Comparison of ENCODE assay signal across 21 cellular contexts in the genomic region with DNA sequence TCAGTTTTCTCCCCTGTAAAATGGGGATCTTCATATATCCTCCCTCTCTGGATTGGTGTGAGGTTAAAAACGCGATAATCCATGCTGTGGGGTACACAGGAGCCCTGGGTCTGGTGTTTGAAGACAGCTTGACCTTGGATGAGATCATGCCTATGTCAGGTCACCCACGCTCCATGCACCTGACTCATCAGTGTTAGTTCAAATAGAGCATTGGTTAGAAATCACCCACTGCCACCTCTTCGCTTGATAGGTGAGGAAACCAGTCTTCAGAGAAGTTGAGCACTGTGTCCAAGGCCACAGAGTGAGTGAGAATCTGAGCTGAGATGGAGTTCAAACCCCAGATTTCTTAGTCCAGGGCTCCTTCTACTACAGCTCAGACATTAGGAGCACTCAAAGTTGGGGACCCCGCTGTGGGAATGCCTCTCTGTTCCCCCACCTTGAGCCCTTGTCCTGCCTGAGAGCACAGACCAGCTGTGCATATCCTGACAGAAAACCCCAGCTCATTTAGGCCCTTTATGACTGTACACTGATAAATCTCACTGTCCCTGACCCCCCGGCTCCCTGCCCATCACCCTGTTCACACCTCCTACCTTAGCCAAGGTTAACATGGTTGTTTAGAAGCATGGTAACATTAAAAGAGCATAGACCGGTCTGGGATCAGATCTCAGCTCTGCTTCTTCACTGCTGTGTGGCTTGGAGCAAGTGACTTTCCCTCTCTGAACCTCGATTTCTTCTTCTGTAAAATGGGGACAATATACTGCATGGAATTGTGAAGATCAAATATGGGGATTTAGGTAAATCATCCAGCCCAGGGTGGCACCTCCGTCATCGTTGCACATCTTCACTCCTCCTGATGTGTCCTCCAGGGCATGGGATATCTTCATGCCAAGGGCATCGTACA. TPM values are rescaled to one million over a fixed set of nuclear protein-coding genes. Genes with fewer than 3 reads are reported as not detected.
A peak's percentile ranks its signal among the peaks of the same experiment; 100 is the strongest.
DNase-seq lines count a peak whose midpoint lies in the region; ATAC-seq and TF ChIP-seq lines count a peak whose summit lies in the region.
"Had no signal": no experiment of that assay in that cellular context is flagged by ENCODE, and none has a peak within 500 bp of the region (broad histone marks: within the 10 kb centered on the region; RNA-seq: fewer than 3 reads in every experiment).

No MANE protein-coding gene starts in this region.

- no peaks in the 10 kb centered on the region for H3K9me3 ChIP-seq in right cardiac atrium (ENCODE audit: control insufficient read depth, low read length)
- H3K9me3 ChIP-seq in aorta (ENCODE audit: control insufficient read depth, low read length): no peaks in the 10 kb centered on the region
- H3K9me3 ChIP-seq: heart left ventricle, left ventricle myocardium inferior, prostate gland, uterus had no signal

- H3K4me3 ChIP-seq in right cardiac atrium (ENCODE audit: low read length) (no peak overlapping the region), aorta (ENCODE audit: low read length in 2 of 2) (no peak overlapping the region)
- H3K4me3 ChIP-seq: BLaER1, heart left ventricle, left ventricle myocardium inferior, neural progenitor cell, prostate gland, skin epidermis, uterus had no signal

- peaks cover 27% of the 10 kb centered on the region for H3K36me3 Mint-ChIP-seq in T-helper 2 cell treated with Interferon-gamma antibody and Interleukin-4, amounts not matched to agents 5 μg/mL and 100 μg/mL, for 36 hours (ENCODE audit: low read depth)
- H3K36me3 Mint-ChIP-seq in chondrocyte (ENCODE audit: low read depth): peaks cover 32% of the 10 kb centered on the region

- peaks cover 9% of the 10 kb centered on the region for H3K4me1 Mint-ChIP-seq in T-helper 2 cell treated with Interferon-gamma antibody and Interleukin-4, amounts not matched to agents 5 μg/mL and 100 μg/mL, for 36 hours (ENCODE audit: low read depth)
- no peaks in the 10 kb centered on the region for H3K4me1 Mint-ChIP-seq in chondrocyte (ENCODE audit: low read depth)
- H3K4me1 Mint-ChIP-seq: neural progenitor cell had no signal

- H3K9me3 Mint-ChIP-seq in T-helper 2 cell treated with Interferon-gamma antibody and Interleukin-4, amounts not matched to agents 5 μg/mL and 100 μg/mL, for 36 hours: no peaks in the 10 kb centered on the region
- H3K9me3 Mint-ChIP-seq in chondrocyte (ENCODE audit: low read depth): no peaks in the 10 kb centered on the region
- H3K9me3 Mint-ChIP-seq: effector memory CD8-positive, alpha-beta T cell; neural progenitor cell had no signal

- H3K4me1 ChIP-seq in right cardiac atrium (ENCODE audit: control insufficient read depth, insufficient read depth, low read length) (no peaks in the 10 kb centered on the region), aorta (ENCODE audit: control insufficient read depth in 1 of 2, insufficient read depth in 2 of 2, low read length in 2 of 2) (no peaks in the 10 kb centered on the region)
- H3K4me1 ChIP-seq: neural progenitor cell had no signal

- TF ChIP-seq CTCF in chondrocyte (IDR thresholded peaks at IDR 0.05): no peak

- no peaks in the 10 kb centered on the region for H3K27me3 ChIP-seq in right cardiac atrium (ENCODE audit: control insufficient read depth, insufficient read depth)
- H3K27me3 ChIP-seq in aorta (ENCODE audit: control insufficient read depth in 1 of 2, insufficient read depth in 2 of 2, low read length in 1 of 2): no peaks in the 10 kb centered on the region
- H3K27me3 ChIP-seq: BLaER1, heart left ventricle, neural progenitor cell, uterus had no signal

- intact Hi-C loops in right cardiac atrium (cut with DNase I): loop anchor here (2.0 to 10.0 kb wide), 4 partner anchors 39 to 374 kb away; no protein-coding TSS in a partner anchor
- intact Hi-C loops in Right ventricle myocardium inferior (cut with DNase I): loop anchor here (1.0 to 5.0 kb wide), 2 partner anchors 43 to 149 kb away; no protein-coding TSS in a partner anchor
- intact Hi-C loops in aorta (cut with DNase I): loop anchor here in 1 of 2 donors (10.0 kb wide), 1 partner anchor 224 kb away; no protein-coding TSS in a partner anchor

- DNase-seq in T-helper 2 cell treated with Interferon-gamma antibody and Interleukin-4, amounts not matched to agents 5 μg/mL and 100 μg/mL, for 36 hours (ENCODE audit: low spot score): peak; percentile 25
- no peak for DNase-seq in T-helper 2 cell
- peak in 2 of 3 donors; percentile 2 to 18 for DNase-seq in right cardiac atrium
- no peak for DNase-seq in Right ventricle myocardium inferior (ENCODE audit: missing footprints)
- peak; percentile 58 for DNase-seq in chondrocyte (ENCODE audit: low spot score)
- DNase-seq in aorta: peak; percentile 24 to 30
- no peak for DNase-seq in central memory CD4-positive, alpha-beta T cell
- DNase-seq: activated effector memory CD4-positive, alpha-beta T cell treated with Interleukin-2 at 50 U/mL for 16 hours; effector memory CD8-positive, alpha-beta T cell; GF-D8; left ventricle myocardium inferior; NCI-H1694; NCI-H774; stimulated activated CD4-positive, alpha-beta T cell treated with anti-CD3 and anti-CD28 coated beads, Interleukin-4, amount 100 ng/mL, for 1 hour had no signal

- no peaks in the 10 kb centered on the region for H3K27me3 Mint-ChIP-seq in T-helper 2 cell treated with Interferon-gamma antibody and Interleukin-4, amounts not matched to agents 5 μg/mL and 100 μg/mL, for 36 hours (ENCODE audit: low read depth)
- H3K27me3 Mint-ChIP-seq in chondrocyte (ENCODE audit: low read depth): no peaks in the 10 kb centered on the region
- H3K27me3 Mint-ChIP-seq: effector memory CD8-positive, alpha-beta T cell had no signal

- 96% methylated on average over 11 of the region's 11 CpGs for WGBS in right cardiac atrium
- WGBS in aorta, 2 donors: 95 to 98% methylated on average over 11 of the region's 11 CpGs

- ATAC-seq in right cardiac atrium (no peak), Right ventricle myocardium inferior (no peak), aorta (ENCODE audit: low FRiP score) (no peak), GM21515 (IDR thresholded peaks at IDR 0.05; ENCODE audit: unreplicated experiment) (no peak)
- ATAC-seq: effector memory CD8-positive, alpha-beta T cell had no signal

- no peak overlapping the region for H3K27ac ChIP-seq in right cardiac atrium (ENCODE audit: low read length)
- no peak overlapping the region for H3K27ac ChIP-seq in aorta (ENCODE audit: low read depth in 1 of 2, low read length in 2 of 2)
- H3K27ac ChIP-seq: BLaER1, heart left ventricle, left ventricle myocardium inferior, neural progenitor cell, prostate gland, skin epidermis had no signal

- H3K4me3 Mint-ChIP-seq in T-helper 2 cell treated with Interferon-gamma antibody and Interleukin-4, amounts not matched to agents 5 μg/mL and 100 μg/mL, for 36 hours: no peak overlapping the region
- no peak overlapping the region for H3K4me3 Mint-ChIP-seq in chondrocyte (ENCODE audit: unreplicated experiment)
- H3K4me3 Mint-ChIP-seq: effector memory CD8-positive, alpha-beta T cell; neural progenitor cell had no signal

- H3K36me3 ChIP-seq in aorta (ENCODE audit: control insufficient read depth in 1 of 2, insufficient read depth in 2 of 2, low read length in 1 of 2): peaks cover 0 to 12% of the 10 kb centered on the region in 2 donors
- H3K36me3 ChIP-seq: neural progenitor cell, uterus had no signal

- no peak overlapping the region for H3K27ac Mint-ChIP-seq in T-helper 2 cell treated with Interferon-gamma antibody and Interleukin-4, amounts not matched to agents 5 μg/mL and 100 μg/mL, for 36 hours
- no peak overlapping the region for H3K27ac Mint-ChIP-seq in chondrocyte (ENCODE audit: unreplicated experiment)
- H3K27ac Mint-ChIP-seq: neural progenitor cell had no signal

RNA-seq across cellular contexts. Expression of gene LGALS9, which starts 22.4 kb away (rescaled TPM):
- total RNA-seq in right cardiac atrium (10 to 100 TPM in 3 of 4 donors, 1 to 10 TPM in 1; 8.9 to 30.5 (median 22.9) TPM), Right ventricle myocardium inferior (18.2 TPM), chondrocyte (2.1 to 4.3 TPM (median 2.9 TPM) in 3 replicates), aorta (10 to 100 TPM; 61.0 to 64.0 TPM)
- polyA plus RNA-seq in right cardiac atrium (13.8 TPM), aorta (10 to 100 TPM; 26.8 to 47.1 TPM)

Comparison
In these comparisons a context has a peak if more than half of its experiments do, and no peak if none do; other contexts are left out.
1. DNase-seq: peak in T-helper 2 cell treated with Interferon-gamma antibody and Interleukin-4, amounts not matched to agents 5 μg/mL and 100 μg/mL, for 36 hours (single experiment), right cardiac atrium (2 of 3), chondrocyte (single experiment) and aorta (2 of 2); none in T-helper 2 cell (0 of 5), Right ventricle myocardium inferior (single experiment) and central memory CD4-positive, alpha-beta T cell (single experiment).